In the genomic region with DNA sequence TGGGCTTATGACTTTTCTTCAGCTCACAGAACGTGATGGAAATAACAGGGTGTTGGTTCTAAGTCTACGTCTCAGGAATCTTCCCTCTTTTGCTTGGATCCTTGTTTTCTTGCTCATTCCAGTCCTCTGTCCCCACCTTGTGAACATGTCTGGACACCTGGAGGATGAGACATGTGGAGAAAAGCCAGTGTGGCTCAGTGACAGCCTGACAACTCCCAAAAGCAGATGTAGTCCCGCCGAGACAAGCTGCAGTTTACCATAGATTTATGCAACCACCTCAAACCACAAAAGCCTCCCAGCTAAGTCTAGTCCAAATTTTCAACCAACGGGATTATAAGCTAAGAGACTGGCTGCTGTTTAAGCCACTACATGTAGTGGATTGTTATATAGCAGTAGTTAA, we compare ENCODE assay signal across 18 cellular contexts.
"Had no signal": no experiment of that assay in that cellular context is flagged by ENCODE, and none has a peak within 500 bp of the region (broad histone marks: within the 10 kb centered on the region; RNA-seq: fewer than 3 reads in every experiment).

No MANE protein-coding gene starts in this region.

- H3K27ac Mint-ChIP-seq: activated CD4-positive, alpha-beta memory T cell treated with anti-CD3 and anti-CD28 coated beads for 36 hours; activated CD8-positive, alpha-beta memory T cell treated with anti-CD3 and anti-CD28 coated beads, Interleukin-2, amount 10 ng/mL, durations not matched to agents 7 days and 5 days; activated naive CD8-positive, alpha-beta T cell; dendritic cell treated with granulocyte-macrophage colony-stimulating factor and Interleukin-4, amounts not matched to agents 40 ng/mL and 50 ng/mL, for 4 days; mesothelial cell of epicardium; natural killer cell treated with Interleukin-12 subunit alpha and Interleukin-12 subunit beta and Interleukin-15 and Interleukin-18, amount 100 ng/mL, for 72 hours; stimulated activated memory B cell treated with anti-CD40 and anti-IgM and Interleukin-4, amounts not matched to agents 10 μg/mL and 1 μg/mL and 100 μg/mL, for 72 hours had no signal

- H3K4me3 ChIP-seq: lung, sigmoid colon, upper lobe of right lung had no signal

- H3K9me3 Mint-ChIP-seq: activated CD4-positive, alpha-beta memory T cell treated with anti-CD3 and anti-CD28 coated beads for 36 hours; dendritic cell treated with granulocyte-macrophage colony-stimulating factor and Interleukin-4, amounts not matched to agents 40 ng/mL and 50 ng/mL, for 4 days; mesothelial cell of epicardium; stimulated activated memory B cell treated with anti-CD40 and anti-IgM and Interleukin-4, amounts not matched to agents 10 μg/mL and 1 μg/mL and 100 μg/mL, for 72 hours had no signal

- H3K9ac ChIP-seq: parathyroid adenoma had no signal

- H3K79me2 ChIP-seq: parathyroid adenoma had no signal

- H2AFZ ChIP-seq: parathyroid adenoma had no signal

- H3K27ac ChIP-seq: parathyroid adenoma, sigmoid colon, upper lobe of right lung had no signal

- H3K36me3 ChIP-seq: sigmoid colon, upper lobe of right lung had no signal

- ATAC-seq: activated CD8-positive, alpha-beta memory T cell treated with anti-CD3 and anti-CD28 coated beads, Interleukin-2, amount 10 ng/mL, durations not matched to agents 7 days and 5 days; left lobe of liver; natural killer cell treated with Interleukin-12 subunit alpha and Interleukin-12 subunit beta and Interleukin-15 and Interleukin-18, amount 100 ng/mL, for 72 hours; stimulated activated memory B cell treated with anti-CD40 and anti-IgM and Interleukin-4, amounts not matched to agents 10 μg/mL and 1 μg/mL and 100 μg/mL, for 72 hours; upper lobe of right lung had no signal

- H3K4me1 Mint-ChIP-seq: activated CD8-positive, alpha-beta memory T cell treated with anti-CD3 and anti-CD28 coated beads, Interleukin-2, amount 10 ng/mL, durations not matched to agents 7 days and 5 days; stimulated activated memory B cell treated with anti-CD40 and anti-IgM and Interleukin-4, amounts not matched to agents 10 μg/mL and 1 μg/mL and 100 μg/mL, for 72 hours had no signal

- H3K9me3 ChIP-seq: sigmoid colon, upper lobe of right lung had no signal

- DNase-seq: activated CD4-positive, alpha-beta memory T cell treated with anti-CD3 and anti-CD28 coated beads for 36 hours; activated CD4-positive, alpha-beta T cell treated with anti-CD3 and anti-CD28 coated beads for 4 hours; activated CD8-positive, alpha-beta memory T cell treated with anti-CD3 and anti-CD28 coated beads, Interleukin-2, amount 10 ng/mL, durations not matched to agents 7 days and 5 days; amniotic stem cell; effector memory CD4-positive, alpha-beta T cell; hypothalamus; kidney; sigmoid colon; stimulated activated CD4-positive, alpha-beta T cell treated with anti-CD3 and anti-CD28 coated beads, Interleukin-4, amount 100 ng/mL, for 24 hours; upper lobe of right lung had no signal

- H3K4me1 ChIP-seq: parathyroid adenoma, sigmoid colon, upper lobe of right lung had no signal

- H3K27me3 ChIP-seq: sigmoid colon, upper lobe of right lung had no signal

- H3K36me3 Mint-ChIP-seq: activated CD4-positive, alpha-beta memory T cell treated with anti-CD3 and anti-CD28 coated beads for 36 hours; activated CD8-positive, alpha-beta memory T cell treated with anti-CD3 and anti-CD28 coated beads, Interleukin-2, amount 10 ng/mL, durations not matched to agents 7 days and 5 days; activated naive CD8-positive, alpha-beta T cell; mesothelial cell of epicardium; natural killer cell treated with Interleukin-12 subunit alpha and Interleukin-12 subunit beta and Interleukin-15 and Interleukin-18, amount 100 ng/mL, for 72 hours; stimulated activated memory B cell treated with anti-CD40 and anti-IgM and Interleukin-4, amounts not matched to agents 10 μg/mL and 1 μg/mL and 100 μg/mL, for 72 hours had no signal

- H3K4me3 Mint-ChIP-seq: activated CD4-positive, alpha-beta memory T cell treated with anti-CD3 and anti-CD28 coated beads for 36 hours; activated CD8-positive, alpha-beta memory T cell treated with anti-CD3 and anti-CD28 coated beads, Interleukin-2, amount 10 ng/mL, durations not matched to agents 7 days and 5 days; activated naive CD8-positive, alpha-beta T cell; dendritic cell treated with granulocyte-macrophage colony-stimulating factor and Interleukin-4, amounts not matched to agents 40 ng/mL and 50 ng/mL, for 4 days; mesothelial cell of epicardium; natural killer cell treated with Interleukin-12 subunit alpha and Interleukin-12 subunit beta and Interleukin-15 and Interleukin-18, amount 100 ng/mL, for 72 hours; stimulated activated memory B cell treated with anti-CD40 and anti-IgM and Interleukin-4, amounts not matched to agents 10 μg/mL and 1 μg/mL and 100 μg/mL, for 72 hours had no signal

- H3K27me3 Mint-ChIP-seq: activated CD8-positive, alpha-beta memory T cell treated with anti-CD3 and anti-CD28 coated beads, Interleukin-2, amount 10 ng/mL, durations not matched to agents 7 days and 5 days; dendritic cell treated with granulocyte-macrophage colony-stimulating factor and Interleukin-4, amounts not matched to agents 40 ng/mL and 50 ng/mL, for 4 days; stimulated activated memory B cell treated with anti-CD40 and anti-IgM and Interleukin-4, amounts not matched to agents 10 μg/mL and 1 μg/mL and 100 μg/mL, for 72 hours had no signal
